In the genomic region with DNA sequence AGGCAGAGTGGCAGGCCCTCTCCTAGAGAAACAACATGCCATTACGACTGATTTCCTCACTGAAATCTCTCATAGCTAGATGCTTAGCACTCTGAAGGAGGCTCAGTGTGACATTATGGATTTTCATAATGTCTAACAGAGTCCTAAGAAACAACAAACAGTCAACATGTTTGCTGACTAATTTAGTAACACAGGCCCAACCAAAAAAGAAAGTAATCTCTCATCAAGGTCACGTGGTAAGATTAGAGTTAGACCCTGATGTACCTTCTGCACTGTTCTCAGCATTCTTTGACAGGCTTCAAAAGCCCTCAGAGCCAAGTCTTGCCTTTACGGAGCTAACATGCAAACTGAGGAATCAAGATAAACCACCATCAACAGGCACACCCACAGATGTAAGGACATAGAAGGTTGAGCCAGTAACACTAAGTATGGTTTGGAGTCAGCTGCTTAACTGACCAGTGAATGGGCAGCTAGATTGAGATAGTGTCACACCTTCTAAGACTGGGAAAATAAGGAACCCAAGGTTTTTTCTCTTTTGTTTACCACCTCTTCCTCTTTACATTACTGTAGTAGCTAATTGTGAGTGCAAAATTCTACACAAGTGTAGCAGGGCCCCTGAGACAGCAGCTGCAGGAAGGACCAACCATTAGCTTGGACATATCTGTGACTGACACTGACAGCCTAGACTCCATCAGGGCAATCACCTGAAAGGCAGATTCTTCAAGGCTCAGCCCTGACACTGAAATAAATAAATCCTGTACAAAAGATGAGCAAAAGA, we compare ENCODE assay signal across 9 cellular contexts. TPM values are rescaled to one million over a fixed set of nuclear protein-coding genes. Genes with fewer than 3 reads are reported as not detected.
DNase-seq lines count a peak whose midpoint lies in the region; ATAC-seq and TF ChIP-seq lines count a peak whose summit lies in the region.
"Had no signal": no experiment of that assay in that cellular context is flagged by ENCODE, and none has a peak within 500 bp of the region (broad histone marks: within the 10 kb centered on the region; RNA-seq: fewer than 3 reads in every experiment).

No MANE protein-coding gene starts in this region.

- no peak for TF ChIP-seq POLR2A in right lobe of liver (IDR thresholded peaks at IDR 0.05)

- H3K4me1 Mint-ChIP-seq in activated CD8-positive, alpha-beta memory T cell treated with anti-CD3 and anti-CD28 coated beads, Interleukin-2, amount 10 ng/mL, durations not matched to agents 7 days and 5 days: peaks cover 24% of the 10 kb centered on the region
- peaks cover 14% of the 10 kb centered on the region for H3K4me1 Mint-ChIP-seq in stimulated activated effector memory CD8-positive, alpha-beta T cell treated with anti-CD3 and anti-CD28 coated beads, Interleukin-12 subunit alpha, Interleukin-12 subunit beta, amount 100 ng/mL, for 72 hours
- no peaks in the 10 kb centered on the region for H3K4me1 Mint-ChIP-seq in Calu3 (ENCODE audit: low read depth, unreplicated experiment)

- no peaks in the 10 kb centered on the region for H3K4me1 ChIP-seq in right lobe of liver

- H3K36me3 Mint-ChIP-seq in activated CD8-positive, alpha-beta memory T cell treated with anti-CD3 and anti-CD28 coated beads, Interleukin-2, amount 10 ng/mL, durations not matched to agents 7 days and 5 days: peaks cover 31% of the 10 kb centered on the region
- peaks cover 10% of the 10 kb centered on the region for H3K36me3 Mint-ChIP-seq in stimulated activated effector memory CD8-positive, alpha-beta T cell treated with anti-CD3 and anti-CD28 coated beads, Interleukin-12 subunit alpha, Interleukin-12 subunit beta, amount 100 ng/mL, for 72 hours
- H3K36me3 Mint-ChIP-seq in Calu3 (ENCODE audit: insufficient read depth, unreplicated experiment): no peaks in the 10 kb centered on the region

- H3K27me3 ChIP-seq in right lobe of liver: no peaks in the 10 kb centered on the region

- peaks cover 9% of the 10 kb centered on the region for H3K9me3 Mint-ChIP-seq in activated CD8-positive, alpha-beta memory T cell treated with anti-CD3 and anti-CD28 coated beads, Interleukin-2, amount 10 ng/mL, durations not matched to agents 7 days and 5 days (ENCODE audit: low read depth)
- H3K9me3 Mint-ChIP-seq in stimulated activated effector memory CD8-positive, alpha-beta T cell treated with anti-CD3 and anti-CD28 coated beads, Interleukin-12 subunit alpha, Interleukin-12 subunit beta, amount 100 ng/mL, for 72 hours: peaks cover 10% of the 10 kb centered on the region
- peaks cover 7% of the 10 kb centered on the region for H3K9me3 Mint-ChIP-seq in Calu3 (ENCODE audit: low read depth, unreplicated experiment)

- no peak overlapping the region for H3K4me3 ChIP-seq in right lobe of liver

- peaks cover 0 to 6% (median 0%) of the 10 kb centered on the region in 4 donors for H3K9me3 ChIP-seq in right lobe of liver

- no peaks in the 10 kb centered on the region for H3K36me3 ChIP-seq in right lobe of liver

- H3K27me3 Mint-ChIP-seq in activated CD8-positive, alpha-beta memory T cell treated with anti-CD3 and anti-CD28 coated beads, Interleukin-2, amount 10 ng/mL, durations not matched to agents 7 days and 5 days: no peaks in the 10 kb centered on the region
- no peaks in the 10 kb centered on the region for H3K27me3 Mint-ChIP-seq in Calu3 (ENCODE audit: unreplicated experiment)
- H3K27me3 Mint-ChIP-seq: activated naive CD8-positive, alpha-beta T cell had no signal

- intact Hi-C loops in Calu3 (cut with micrococcal nuclease; ENCODE audit: unreplicated experiment) (no loop called here), right lobe of liver (cut with DNase I) (no loop called here)

- no peak overlapping the region for H3K4me3 Mint-ChIP-seq in activated CD8-positive, alpha-beta memory T cell treated with anti-CD3 and anti-CD28 coated beads, Interleukin-2, amount 10 ng/mL, durations not matched to agents 7 days and 5 days
- H3K4me3 Mint-ChIP-seq in stimulated activated effector memory CD8-positive, alpha-beta T cell treated with anti-CD3 and anti-CD28 coated beads, Interleukin-12 subunit alpha, Interleukin-12 subunit beta, amount 100 ng/mL, for 72 hours: no peak overlapping the region
- H3K4me3 Mint-ChIP-seq in Calu3 (ENCODE audit: low read depth, unreplicated experiment): no peak overlapping the region
- H3K4me3 Mint-ChIP-seq: activated naive CD8-positive, alpha-beta T cell had no signal

- H3K27ac Mint-ChIP-seq in activated CD8-positive, alpha-beta memory T cell treated with anti-CD3 and anti-CD28 coated beads, Interleukin-2, amount 10 ng/mL, durations not matched to agents 7 days and 5 days: peak overlapping the region; percentile 60
- H3K27ac Mint-ChIP-seq in stimulated activated effector memory CD8-positive, alpha-beta T cell treated with anti-CD3 and anti-CD28 coated beads, Interleukin-12 subunit alpha, Interleukin-12 subunit beta, amount 100 ng/mL, for 72 hours: peak overlapping the region; percentile 32
- no peak overlapping the region for H3K27ac Mint-ChIP-seq in Calu3 (ENCODE audit: unreplicated experiment)
- H3K27ac Mint-ChIP-seq: activated naive CD8-positive, alpha-beta T cell had no signal

- H3K27ac ChIP-seq in right lobe of liver: no peak overlapping the region

- BruUV-seq in Calu3 (replicated peaks; lab: Mats Ljungman, UMichigan): no TSS peak

- no peak for TF ChIP-seq CTCF in Calu3 (IDR thresholded peaks at IDR 0.05; ENCODE audit: unreplicated experiment)
- no peak for TF ChIP-seq CTCF in right lobe of liver (IDR thresholded peaks at IDR 0.05)

- 54% methylated on average over 3 of the region's 3 CpGs for WGBS in right lobe of liver (ENCODE audit: insufficient coverage, low coverage, low lambda C conversion rate, missing lambda C conversion rate)

- CTCF ChIA-PET in activated CD8-positive, alpha-beta memory T cell treated with anti-CD3 and anti-CD28 coated beads, Interleukin-2, amount 10 ng/mL, durations not matched to agents 7 days and 5 days (lab: Charles Lee): interaction anchor here (0.6 to 8.2 kb wide), 7 partner anchors 9 to 151 kb away, joined by 3 to 91 read pairs (median 9); partner anchors contain the start of gene KCNIP2
- CTCF ChIA-PET in Calu3 (lab: Charles Lee): no interaction called here

- ATAC-seq in activated CD8-positive, alpha-beta memory T cell treated with anti-CD3 and anti-CD28 coated beads, Interleukin-2, amount 10 ng/mL, durations not matched to agents 7 days and 5 days: peak; percentile 93
- peak; percentile 59 for ATAC-seq in GM21717 (IDR thresholded peaks at IDR 0.05; ENCODE audit: unreplicated experiment)
- ATAC-seq in HG03520 (IDR thresholded peaks at IDR 0.05; ENCODE audit: unreplicated experiment): peak; percentile 70
- ATAC-seq in stimulated activated effector memory CD8-positive, alpha-beta T cell treated with anti-CD3 and anti-CD28 coated beads, Interleukin-12 subunit alpha, Interleukin-12 subunit beta, amount 100 ng/mL, for 72 hours: peak; percentile 96
- ATAC-seq in right lobe of liver: no peak

- no peak for DNase-seq in activated CD8-positive, alpha-beta memory T cell treated with anti-CD3 and anti-CD28 coated beads, Interleukin-2, amount 10 ng/mL, durations not matched to agents 7 days and 5 days
- DNase-seq in activated CD8-positive, alpha-beta memory T cell treated with anti-CD3 and anti-CD28 coated beads for 24 hours: no peak
- no peak for DNase-seq in stimulated activated effector memory CD8-positive, alpha-beta T cell treated with anti-CD3 and anti-CD28 coated beads, Interleukin-12 subunit alpha, Interleukin-12 subunit beta, amount 100 ng/mL, for 72 hours (ENCODE audit: low spot score in 2 of 2)
- DNase-seq in Calu3 (no peak), right lobe of liver (no peak), NCI-H748 treated with DMSO at 0.1 percent for 48 hours (lab: John Stamatoyannopoulos, UW) (no peak)

RNA-seq across cellular contexts. Expression of gene KCNIP2, which starts 15.3 kb away (rescaled TPM):
- 1 to 10 TPM; 1.6 to 2.3 TPM for total RNA-seq in activated CD8-positive, alpha-beta memory T cell treated with anti-CD3 and anti-CD28 coated beads, Interleukin-2, amount 10 ng/mL, durations not matched to agents 7 days and 5 days
- 3.3 and 4.8 TPM in 2 replicates for total RNA-seq in Calu3 (2022)
- 1 to 10 TPM in 5 of 6 experiments, under 1 TPM in 1; 0.53 to 1.9 (median 1.1) TPM for total RNA-seq in right lobe of liver

RNA-seq across cellular contexts. Expression of gene OGA, which starts 40.7 kb away (rescaled TPM):
- total RNA-seq in activated CD8-positive, alpha-beta memory T cell treated with anti-CD3 and anti-CD28 coated beads, Interleukin-2, amount 10 ng/mL, durations not matched to agents 7 days and 5 days: 100 to 1,000 TPM; 120 to 139 TPM
- 59.0 and 63.3 TPM in 2 replicates for total RNA-seq in Calu3 (2022)
- total RNA-seq in right lobe of liver: 10 to 100 TPM; 34.7 to 52.2 (median 36.7) TPM

Comparison
In these comparisons a context has a peak if more than half of its experiments do, and no peak if none do; other contexts are left out.
1. ATAC-seq: peak in activated CD8-positive, alpha-beta memory T cell treated with anti-CD3 and anti-CD28 coated beads, Interleukin-2, amount 10 ng/mL, durations not matched to agents 7 days and 5 days (single experiment), GM21717 (single experiment), HG03520 (single experiment) and stimulated activated effector memory CD8-positive, alpha-beta T cell treated with anti-CD3 and anti-CD28 coated beads, Interleukin-12 subunit alpha, Interleukin-12 subunit beta, amount 100 ng/mL, for 72 hours (single experiment); none in right lobe of liver (0 of 4).